10 cellular contexts compared by ENCODE assay signal in the genomic region with DNA sequence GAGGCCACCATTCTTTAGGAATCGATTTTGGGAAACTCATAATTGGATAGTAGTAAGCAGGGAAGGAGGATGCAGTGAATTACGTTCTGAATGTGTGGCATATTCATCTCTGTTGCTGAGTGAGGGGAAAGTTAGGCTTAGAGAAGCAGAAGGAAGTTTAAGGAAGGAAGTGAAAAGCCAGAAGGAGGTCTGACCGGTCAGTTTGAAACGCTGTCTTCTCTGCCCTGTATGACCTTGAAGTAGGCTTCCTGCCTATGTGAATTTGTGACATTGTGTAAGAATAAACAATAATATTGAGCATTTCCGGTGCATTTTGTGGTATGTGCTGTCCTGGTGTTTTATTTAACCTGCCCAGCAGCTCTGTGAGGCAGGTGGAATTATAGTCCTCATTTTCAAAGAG.
A peak's percentile ranks its signal among the peaks of the same experiment; 100 is the strongest.
DNase-seq lines count a peak whose midpoint lies in the region; ATAC-seq, FAIRE-seq and TF ChIP-seq lines count a peak whose summit lies in the region.
"Had no signal": no experiment of that assay in that cellular context is flagged by ENCODE, and none has a peak within 500 bp of the region (broad histone marks: within the 10 kb centered on the region; RNA-seq: fewer than 3 reads in every experiment).

No MANE protein-coding gene starts in this region.

- H3K4me1 ChIP-seq in GM12878 (ENCODE audit: control insufficient read depth, insufficient read depth, low read length) (peaks cover 21% of the 10 kb centered on the region), smooth muscle cell (ENCODE audit: low read depth) (peaks cover 30% of the 10 kb centered on the region)

- no peaks in the 10 kb centered on the region for H3K36me3 ChIP-seq in GM12878 (ENCODE audit: control insufficient read depth in 2 of 2, insufficient read depth in 2 of 2, low read length in 1 of 2)
- no peaks in the 10 kb centered on the region for H3K36me3 ChIP-seq in smooth muscle cell (ENCODE audit: low read depth)
- no peaks in the 10 kb centered on the region; the same call in 1 of the 2 replicates for H3K36me3 ChIP-seq in MG63

- peaks cover 35% of the 10 kb centered on the region for H3F3A ChIP-seq in smooth muscle cell (ENCODE audit: low read depth)

- no peak for TF ChIP-seq CTCF in GM12878 (IDR thresholded peaks at IDR 0.05 in 2 of 3, conservative IDR thresholded peaks at IDR 0.05 in 1 of 3; ENCODE audit: control insufficient read depth in 2 of 3, extremely low read depth in 1 of 3, insufficient read depth in 1 of 3, low read depth in 3 of 3, low read length in 3 of 3)
- no peak for TF ChIP-seq CTCF in smooth muscle cell (IDR thresholded peaks at IDR 0.05; ENCODE audit: borderline replicate concordance, insufficient read depth, poor library complexity, severe bottlenecking)

- H3K4me2 ChIP-seq in GM12878 (ENCODE audit: control insufficient read depth, insufficient read depth) = peak overlapping the region; percentile 19
- H3K4me2 ChIP-seq in smooth muscle cell = peak overlapping the region; percentile 70

- FAIRE-seq in GM12878 (lab: Jason Lieb, UNC) = no peak

- WGBS in GM12878 (ENCODE audit: insufficient coverage, insufficient replicate concordance, low lambda C conversion rate, missing lambda C conversion rate) = 14% methylated on average over 5 of the region's 5 CpGs
- 78% methylated on average over 5 of the region's 5 CpGs for WGBS in smooth muscle cell (ENCODE audit: low lambda C conversion rate)

- ATAC-seq in GM19372 (IDR thresholded peaks at IDR 0.05; ENCODE audit: low read depth, unreplicated experiment) (peak; percentile 58), HG03097 (IDR thresholded peaks at IDR 0.05; ENCODE audit: low FRiP score, unreplicated experiment) (peak; percentile 44), GM12878 (peak; percentile 69), HG03439 (IDR thresholded peaks at IDR 0.05; ENCODE audit: unreplicated experiment) (no peak)

- no peaks in the 10 kb centered on the region for H3K27me3 ChIP-seq in GM12878 (replicated peaks in 1 of 2; ENCODE audit: control insufficient read depth in 2 of 2, insufficient read depth in 2 of 2, low read length in 1 of 2)
- H3K27me3 ChIP-seq in smooth muscle cell (ENCODE audit: low read depth) = no peaks in the 10 kb centered on the region
- H3K27me3 ChIP-seq in MG63 = no peaks in the 10 kb centered on the region

- no TSS peak for BruUV-seq in GM12878 (replicated peaks; lab: Mats Ljungman, UMichigan)

- no peaks in the 10 kb centered on the region for H3K79me2 ChIP-seq in GM12878 (ENCODE audit: control insufficient read depth, insufficient read depth, low read length)
- peaks cover 82% of the 10 kb centered on the region for H3K79me2 ChIP-seq in smooth muscle cell (ENCODE audit: low read depth)

- H3K9ac ChIP-seq in GM12878 (ENCODE audit: control insufficient read depth, insufficient read depth, low read length) (peak overlapping the region; percentile 5; the same call in 1 of the 2 replicates), smooth muscle cell (ENCODE audit: low read depth) (no peak overlapping the region)

- H3K9me3 Mint-ChIP-seq in activated T-helper 2 cell treated with anti-CD3 and anti-CD28 coated beads, Interferon-gamma antibody, Interleukin-2, Interleukin-4, amounts not matched to agents 10 μg/mL and 5 μg/mL and 100 μg/mL, durations not matched to agents 14 hours and 24 hours and 36 hours = no peaks in the 10 kb centered on the region
- H3K9me3 Mint-ChIP-seq: activated B cell treated with CpG ODN at 0.5 μM for 24 hours, IgD-negative memory B cell had no signal

- no peak overlapping the region for H3K4me3 Mint-ChIP-seq in activated T-helper 2 cell treated with anti-CD3 and anti-CD28 coated beads, Interferon-gamma antibody, Interleukin-2, Interleukin-4, amounts not matched to agents 10 μg/mL and 5 μg/mL and 100 μg/mL, durations not matched to agents 14 hours and 24 hours and 36 hours (ENCODE audit: low read depth)

- H4K20me1 ChIP-seq in GM12878 (ENCODE audit: control insufficient read depth, insufficient read depth) (no peaks in the 10 kb centered on the region), smooth muscle cell (ENCODE audit: low read depth) (no peaks in the 10 kb centered on the region)

- H3K4me3 ChIP-seq in GM12878 (no peak overlapping the region), smooth muscle cell (no peak overlapping the region), MG63 (no peak overlapping the region)

- H3K9me3 ChIP-seq in GM12878 (replicated peaks; ENCODE audit: control insufficient read depth, insufficient read depth, low read length) = no peaks in the 10 kb centered on the region
- H3K9me3 ChIP-seq in smooth muscle cell (replicated peaks; ENCODE audit: low read depth) = no peaks in the 10 kb centered on the region
- no peaks in the 10 kb centered on the region for H3K9me3 ChIP-seq in MG63

- SMC1A ChIA-PET in GM12878 (lab: Charles Lee; ENCODE audit: uncharacterized antibody, unreplicated experiment) = interaction anchor here (1.0 to 2.3 kb wide), 10 partner anchors 13 to 112 kb away, joined by 3 to 12 read pairs (median 4); no protein-coding TSS in a partner anchor

- no peak for TF ChIP-seq POLR2A in GM12878 (IDR thresholded peaks at IDR 0.05; ENCODE audit: low read depth, low read length)

- in situ Hi-C loops in GM12878 (cut with MboI) = no loop called here

- H2AFZ ChIP-seq in GM12878 (ENCODE audit: control insufficient read depth, low read depth, low read length) (peak overlapping the region; percentile 42), smooth muscle cell (ENCODE audit: low read depth) (no peak overlapping the region)

- CTCF ChIA-PET in GM12878 (lab: Yijun Ruan, JAX) = interaction anchor here (0.6 to 1.8 kb wide), 7 partner anchors 11 to 354 kb away, joined by 3 to 6 read pairs (median 3); no protein-coding TSS in a partner anchor

- POLR2A ChIA-PET in GM12878 (lab: Charles Lee) = interaction anchor here (0.7 to 1.0 kb wide), 4 partner anchors 15 to 66 kb away, joined by 3 read pairs; no protein-coding TSS in a partner anchor

- H3K27ac ChIP-seq in GM12878 (ENCODE audit: control insufficient read depth, insufficient read depth) (peak overlapping the region; percentile 63), smooth muscle cell (ENCODE audit: low read depth) (peak overlapping the region; percentile 93)

- no peaks in the 10 kb centered on the region for H3K27me3 Mint-ChIP-seq in activated T-helper 2 cell treated with anti-CD3 and anti-CD28 coated beads, Interferon-gamma antibody, Interleukin-2, Interleukin-4, amounts not matched to agents 10 μg/mL and 5 μg/mL and 100 μg/mL, durations not matched to agents 14 hours and 24 hours and 36 hours (ENCODE audit: low read depth)
- H3K27me3 Mint-ChIP-seq: activated B cell treated with CpG ODN at 0.5 μM for 24 hours, IgD-negative memory B cell had no signal

- TF ChIP-seq EP300 in GM12878 (IDR thresholded peaks at IDR 0.05; ENCODE audit: borderline replicate concordance in 1 of 2, control insufficient read depth in 1 of 2, low read depth in 2 of 2, low read length in 2 of 2) = no peak

- RAD21 ChIA-PET in GM12878 (lab: Charles Lee; ENCODE audit: unreplicated experiment) = interaction anchor here (1.5 to 1.8 kb wide), 2 partner anchors 66 to 112 kb away, joined by 3 to 9 read pairs; no protein-coding TSS in a partner anchor

- intact Hi-C loops in GM12878 (cut with micrococcal nuclease; ENCODE audit: unreplicated experiment) = loop anchor here (5.0 kb wide), 1 partner anchor 67 kb away; the partner anchor contains the start of gene PDLIM5
- intact Hi-C loops in activated T-helper 2 cell treated with anti-CD3 and anti-CD28 coated beads, Interferon-gamma antibody, Interleukin-2, Interleukin-4, amounts not matched to agents 10 μg/mL and 5 μg/mL and 100 μg/mL, durations not matched to agents 14 hours and 24 hours and 36 hours (cut with micrococcal nuclease) = no loop called here

- DNase-seq in GM12878 (ENCODE audit: low read depth, low spot score) (no peak), smooth muscle cell (lab: John Stamatoyannopoulos, UW; ENCODE audit: unreplicated experiment) (no peak), MG63 (no peak), activated gamma-delta T cell treated with Interleukin-2 at 50 U/mL for 16 hours (no peak)
- DNase-seq in activated T-helper 2 cell treated with anti-CD3 and anti-CD28 coated beads, Interferon-gamma antibody, Interleukin-2, Interleukin-4, amounts not matched to agents 10 μg/mL and 5 μg/mL and 100 μg/mL, durations not matched to agents 14 hours and 24 hours and 36 hours (ENCODE audit: low spot score) = no peak
- DNase-seq: activated B cell treated with CpG ODN at 0.5 μM for 24 hours had no signal

- no peaks in the 10 kb centered on the region for H3K36me3 Mint-ChIP-seq in activated T-helper 2 cell treated with anti-CD3 and anti-CD28 coated beads, Interferon-gamma antibody, Interleukin-2, Interleukin-4, amounts not matched to agents 10 μg/mL and 5 μg/mL and 100 μg/mL, durations not matched to agents 14 hours and 24 hours and 36 hours (ENCODE audit: low read depth)

- peaks cover 3% of the 10 kb centered on the region for H3K4me1 Mint-ChIP-seq in activated T-helper 2 cell treated with anti-CD3 and anti-CD28 coated beads, Interferon-gamma antibody, Interleukin-2, Interleukin-4, amounts not matched to agents 10 μg/mL and 5 μg/mL and 100 μg/mL, durations not matched to agents 14 hours and 24 hours and 36 hours (ENCODE audit: low read depth)

- no peak overlapping the region for H3K27ac Mint-ChIP-seq in activated T-helper 2 cell treated with anti-CD3 and anti-CD28 coated beads, Interferon-gamma antibody, Interleukin-2, Interleukin-4, amounts not matched to agents 10 μg/mL and 5 μg/mL and 100 μg/mL, durations not matched to agents 14 hours and 24 hours and 36 hours
- H3K27ac Mint-ChIP-seq: activated B cell treated with CpG ODN at 0.5 μM for 24 hours, IgD-negative memory B cell had no signal

- no peak for TF ChIP-seq RAD21 in GM12878 (IDR thresholded peaks at IDR 0.05; ENCODE audit: insufficient read depth, low read depth, low read length)

TF ChIP-seq in GM12878, 131 proteins besides CTCF, POLR2A, EP300 and RAD21 (continues in another document):
- TF ChIP-seq NRF1 (conservative IDR thresholded peaks at IDR 0.05; ENCODE audit: low read depth, low read length) (no peak), IRF5 (IDR thresholded peaks at IDR 0.05; ENCODE audit: borderline replicate concordance) (no peak), SPI1 (IDR thresholded peaks at IDR 0.05; ENCODE audit: borderline replicate concordance, insufficient read depth, low read depth, low read length) (peak; percentile 55; the same call in 1 of the 2 replicates), DPF2 (IDR thresholded peaks at IDR 0.05) (no peak), CBX3 (IDR thresholded peaks at IDR 0.05; ENCODE audit: borderline replicate concordance, low read depth) (no peak)
